8 cellular contexts compared by ENCODE assay signal in genomic region chr17:48068491-48068961, GRCh38. TPM values are rescaled to one million over a fixed set of nuclear protein-coding genes. Genes with fewer than 3 reads are reported as not detected.
DNase-seq lines count a peak whose midpoint lies in the region; ATAC-seq and TF ChIP-seq lines count a peak whose summit lies in the region.

No MANE protein-coding gene starts in this region.

- no peaks in the 10 kb centered on the region for H3K9me3 ChIP-seq in CD4-positive, alpha-beta T cell (ENCODE audit: control insufficient read depth, low read length)

- DNase-seq in CD4-positive, alpha-beta T cell = no peak
- peak; percentile 58 for DNase-seq in HEK293T (ENCODE audit: extremely low spot score)
- DNase-seq in astrocyte of the spinal cord (ENCODE audit: low read depth, low spot score) = peak; percentile 26
- DNase-seq in mesenteric fat pad (ENCODE audit: low spot score) = peak; percentile 20
- no peak for DNase-seq in COR-L47 (lab: John Stamatoyannopoulos, UW)
- no peak for DNase-seq in NCI-H524 (lab: John Stamatoyannopoulos, UW)

- POLR2A ChIA-PET in CD4-positive, alpha-beta T cell (lab: Charles Lee) = interaction anchor here (0.6 kb wide), 1 partner anchor 250 kb away, joined by 3 read pairs; no protein-coding TSS in a partner anchor
- POLR2A ChIA-PET in HEK293T (lab: Yijun Ruan, JAX) = interaction anchor here (0.8 to 2.5 kb wide), 4 partner anchors 10 to 32 kb away, joined by 3 to 14 read pairs (median 6); partner anchors contain the start of genes CBX1 and NFE2L1

- CTCF ChIA-PET in CD4-positive, alpha-beta T cell (lab: Charles Lee) = interaction anchor here (0.6 to 2.2 kb wide), 5 partner anchors 22 to 48 kb away, joined by 3 to 14 read pairs (median 3); partner anchors contain the start of gene COPZ2
- CTCF ChIA-PET in HEK293T (lab: Yijun Ruan, JAX) = interaction anchor here (0.7 to 2.6 kb wide), 9 partner anchors 11 to 43 kb away, joined by 3 to 15 read pairs (median 4); no protein-coding TSS in a partner anchor

- no peaks in the 10 kb centered on the region for H3K27me3 Mint-ChIP-seq in CD4-positive, alpha-beta T cell

- TF ChIP-seq CTCF in CD4-positive, alpha-beta T cell (IDR thresholded peaks at IDR 0.05) = no peak
- peak; percentile 57 for TF ChIP-seq CTCF in astrocyte of the spinal cord (IDR thresholded peaks at IDR 0.05; ENCODE audit: low read depth, low read length)

- peaks cover 62% of the 10 kb centered on the region for H3K36me3 Mint-ChIP-seq in CD4-positive, alpha-beta T cell (ENCODE audit: low read depth)

- in situ Hi-C loops in astrocyte of the spinal cord (cut with HindIII; ENCODE audit: low sequenced_read_pairs) = no loop called here

- H3K4me3 ChIP-seq in astrocyte of the spinal cord (ENCODE audit: low read depth, low read length) = no peak overlapping the region

- H3K9me3 Mint-ChIP-seq in CD4-positive, alpha-beta T cell = no peaks in the 10 kb centered on the region

- H3K27me3 ChIP-seq in CD4-positive, alpha-beta T cell (ENCODE audit: control insufficient read depth, insufficient read depth, low read length) = no peaks in the 10 kb centered on the region

- H3K27ac Mint-ChIP-seq in CD4-positive, alpha-beta T cell = no peak overlapping the region

- H3K27ac ChIP-seq in CD4-positive, alpha-beta T cell (ENCODE audit: low read depth, low read length) = no peak overlapping the region

- no peak overlapping the region for H3K4me3 Mint-ChIP-seq in CD4-positive, alpha-beta T cell

- intact Hi-C loops in CD4-positive, alpha-beta T cell (cut with DNase I, micrococcal nuclease) = loop anchor here in 1 of 2 experiments (5.0 kb wide), 1 partner anchor 414 kb away; no protein-coding TSS in a partner anchor

- ATAC-seq in CD4-positive, alpha-beta T cell (ENCODE audit: poor library complexity) = peak; percentile 51
- ATAC-seq in HG03196 (IDR thresholded peaks at IDR 0.05; ENCODE audit: unreplicated experiment) (no peak), HG03520 (IDR thresholded peaks at IDR 0.05; ENCODE audit: unreplicated experiment) (no peak)

- H3K4me1 Mint-ChIP-seq in CD4-positive, alpha-beta T cell (ENCODE audit: low read depth) = no peaks in the 10 kb centered on the region

TF ChIP-seq in HEK293T, 16 proteins besides CTCF, POLR2A, EP300 and RAD21:
- TF ChIP-seq LEF1 (IDR thresholded peaks at IDR 0.05; ENCODE audit: borderline replicate concordance) (no peak), BHLHE40 (IDR thresholded peaks at IDR 0.05; ENCODE audit: borderline replicate concordance) (no peak), NFRKB (IDR thresholded peaks at IDR 0.05) (no peak), SP1 (IDR thresholded peaks at IDR 0.05) (no peak), ARNT (IDR thresholded peaks at IDR 0.05) (no peak), FOXA1 (IDR thresholded peaks at IDR 0.05) (no peak), TARDBP (IDR thresholded peaks at IDR 0.05) (no peak), FOXM1 (IDR thresholded peaks at IDR 0.05; ENCODE audit: borderline replicate concordance) (no peak), L3MBTL2 (conservative IDR thresholded peaks at IDR 0.05) (no peak), SUZ12 (IDR thresholded peaks at IDR 0.05) (no peak), ELF4 (IDR thresholded peaks at IDR 0.05) (no peak), PKNOX1 (IDR thresholded peaks at IDR 0.05) (no peak), HDGF (IDR thresholded peaks at IDR 0.05; ENCODE audit: borderline replicate concordance) (no peak), ZNF384 (IDR thresholded peaks at IDR 0.05) (no peak), CTBP1 (IDR thresholded peaks at IDR 0.05; ENCODE audit: borderline replicate concordance) (no peak), FOXK2 (IDR thresholded peaks at IDR 0.05) (no peak)

RNA-seq across cellular contexts. Expression of gene NFE2L1, which starts 20.4 kb away (rescaled TPM):
- total RNA-seq in CD4-positive, alpha-beta T cell = 10 to 100 TPM; 28.1 to 30.6 TPM
- total RNA-seq in mesenteric fat pad = 171 TPM

RNA-seq across cellular contexts. Expression of gene COPZ2, which starts 30.9 kb away (rescaled TPM):
- under 1 TPM; 0.47 to 0.88 TPM for total RNA-seq in CD4-positive, alpha-beta T cell
- total RNA-seq in mesenteric fat pad = 64.4 TPM

RNA-seq across cellular contexts. Expression of gene CBX1, which starts 32.8 kb away (rescaled TPM):
- total RNA-seq in CD4-positive, alpha-beta T cell = 1 to 10 TPM; 5.5 to 6.6 TPM
- total RNA-seq in mesenteric fat pad = 34.0 TPM

RNA-seq across cellular contexts. Expression of gene SNX11, which starts 39.0 kb away (rescaled TPM):
- 1 to 10 TPM; 6.8 to 8.7 TPM for total RNA-seq in CD4-positive, alpha-beta T cell
- 20.7 TPM for total RNA-seq in mesenteric fat pad

Comparison
In these comparisons a context has a peak if more than half of its experiments do, and no peak if none do; other contexts are left out.
1. DNase-seq: peak in HEK293T (single experiment), astrocyte of the spinal cord (single experiment) and mesenteric fat pad (single experiment); none in CD4-positive, alpha-beta T cell (0 of 10), COR-L47 (single experiment) and NCI-H524 (0 of 2).
2. RNA of gene COPZ2, which starts 30.9 kb away (total RNA-seq): 64.4 TPM in mesenteric fat pad (single experiment); 0.47 to 0.88 TPM in CD4-positive, alpha-beta T cell; every median in the first group is over 10 times any median in the second.